27 cellular contexts compared by ENCODE assay signal in the genomic region with DNA sequence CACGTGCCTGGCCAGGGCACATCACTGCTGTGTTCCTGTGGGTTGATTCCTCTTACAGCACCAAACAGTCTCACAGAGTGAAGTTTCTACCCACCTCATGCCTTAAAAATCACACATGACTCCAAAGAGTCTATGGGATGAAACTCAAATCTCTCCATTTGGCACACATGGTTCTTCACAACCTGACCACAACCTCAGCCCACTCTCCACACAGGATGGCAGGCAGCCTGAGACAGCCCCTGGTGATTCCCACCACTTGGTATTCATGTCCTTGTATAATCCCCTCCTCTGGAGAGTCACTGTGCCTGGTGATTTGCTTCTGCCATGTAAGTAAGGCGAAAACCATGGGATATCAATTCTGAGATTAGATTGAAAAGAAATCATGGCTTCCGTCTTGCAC. TPM values are rescaled to one million over a fixed set of nuclear protein-coding genes. Genes with fewer than 3 reads are reported as not detected.
DNase-seq lines count a peak whose midpoint lies in the region; ATAC-seq and TF ChIP-seq lines count a peak whose summit lies in the region.
"Had no signal": no experiment of that assay in that cellular context is flagged by ENCODE, and none has a peak within 500 bp of the region (broad histone marks: within the 10 kb centered on the region; RNA-seq: fewer than 3 reads in every experiment).

No MANE protein-coding gene starts in this region.

- no peak overlapping the region for H3K18ac ChIP-seq in neuronal stem cell (ENCODE audit: low read length)

- no peak overlapping the region for H2BK5ac ChIP-seq in neuronal stem cell (ENCODE audit: low read length)

- no peak overlapping the region for H3K4ac ChIP-seq in neuronal stem cell (ENCODE audit: low read length)

- no peak overlapping the region for H2AK5ac ChIP-seq in neuronal stem cell (ENCODE audit: low read depth, low read length)

- no peak overlapping the region for H3K4me2 ChIP-seq in neuronal stem cell (ENCODE audit: insufficient read depth, low read length, poor library complexity, severe bottlenecking)

- intact Hi-C loops in activated CD4-positive, alpha-beta T cell treated with anti-CD3 and anti-CD28 coated beads, Interleukin-2, amount 10 ng/mL, durations not matched to agents 24 days and 14 days (cut with micrococcal nuclease), result loop anchor here (2.0 kb wide), 1 partner anchor 21 kb away; no protein-coding TSS in a partner anchor
- intact Hi-C loops in activated CD4-positive, alpha-beta T cell treated with anti-CD3 and anti-CD28 coated beads for 36 hours (cut with DNase I, micrococcal nuclease), result no loop called here
- intact Hi-C loops in natural killer cell (cut with micrococcal nuclease), result no loop called here
- intact Hi-C loops in cardiac septum (cut with DNase I), result no loop called here
- intact Hi-C loops in aorta (cut with DNase I), result no loop called here

- no peak overlapping the region for H2BK12ac ChIP-seq in neuronal stem cell (ENCODE audit: low read length)

- H3K27me3 ChIP-seq in neuronal stem cell (ENCODE audit: control insufficient read depth in 3 of 3, insufficient read depth in 3 of 3, low read depth in 1 of 3, low read length in 3 of 3), result no peaks in the 10 kb centered on the region
- no peaks in the 10 kb centered on the region for H3K27me3 ChIP-seq in aorta (ENCODE audit: control insufficient read depth in 1 of 2, insufficient read depth in 2 of 2, low read length in 1 of 2)

- H4K91ac ChIP-seq in neuronal stem cell (ENCODE audit: low read depth, low read length, poor library complexity), result no peak overlapping the region

- peak overlapping the region; percentile 27 for H2BK15ac ChIP-seq in neuronal stem cell (ENCODE audit: low read length)

- no peak overlapping the region for H2AFZ ChIP-seq in neuronal stem cell (ENCODE audit: low read length)
- H2AFZ ChIP-seq: GM23248 had no signal

- no CpG with 5 or more reads among the region's 3 CpGs for WGBS in neuronal stem cell (ENCODE audit: extremely low coverage in 2 of 2, insufficient read length in 2 of 2, insufficient replicate concordance in 1 of 2), 2 donors
- WGBS in aorta, 2 donors, result 96% methylated on average over 3 of the region's 3 CpGs

- no peaks in the 10 kb centered on the region for H3K79me1 ChIP-seq in neuronal stem cell (ENCODE audit: low read depth, low read length)

- no peak for TF ChIP-seq CTCF in natural killer cell (IDR thresholded peaks at IDR 0.05)

- H3K27ac Mint-ChIP-seq in activated CD4-positive, alpha-beta T cell treated with anti-CD3 and anti-CD28 coated beads, Interleukin-2, amount 10 ng/mL, durations not matched to agents 24 days and 14 days, result peak overlapping the region; percentile 64
- H3K27ac Mint-ChIP-seq in activated CD4-positive, alpha-beta T cell treated with anti-CD3 and anti-CD28 coated beads for 36 hours, result no peak overlapping the region
- H3K27ac Mint-ChIP-seq in natural killer cell treated with Interleukin-12 subunit alpha and Interleukin-12 subunit beta and Interleukin-15 and Interleukin-18, amount 100 ng/mL, for 72 hours, result peak overlapping the region in 1 of 2 donors; percentile 73
- H3K27ac Mint-ChIP-seq in natural killer cell, result no peak overlapping the region
- H3K27ac Mint-ChIP-seq: CD8-positive, alpha-beta T cell; H9; HFFc6 had no signal

- POLR2A ChIA-PET in activated CD4-positive, alpha-beta T cell treated with anti-CD3 and anti-CD28 coated beads for 36 hours (lab: Charles Lee), result no interaction called here

- peaks cover 4% of the 10 kb centered on the region for H3K36me3 Mint-ChIP-seq in activated CD4-positive, alpha-beta T cell treated with anti-CD3 and anti-CD28 coated beads, Interleukin-2, amount 10 ng/mL, durations not matched to agents 24 days and 14 days (ENCODE audit: low read depth)
- peaks cover 9% of the 10 kb centered on the region for H3K36me3 Mint-ChIP-seq in activated CD4-positive, alpha-beta T cell treated with anti-CD3 and anti-CD28 coated beads for 36 hours (ENCODE audit: low read depth)
- H3K36me3 Mint-ChIP-seq in natural killer cell treated with Interleukin-12 subunit alpha and Interleukin-12 subunit beta and Interleukin-15 and Interleukin-18, amount 100 ng/mL, for 72 hours, result no peaks in the 10 kb centered on the region
- H3K36me3 Mint-ChIP-seq in natural killer cell, result no peaks in the 10 kb centered on the region
- H3K36me3 Mint-ChIP-seq: CD8-positive, alpha-beta T cell had no signal

- H3K4me1 ChIP-seq in neuronal stem cell (ENCODE audit: control insufficient read depth in 2 of 2, insufficient read depth in 1 of 2, low read depth in 1 of 2, low read length in 2 of 2), result peaks cover 0 to 8% of the 10 kb centered on the region in 2 donors
- H3K4me1 ChIP-seq in aorta (ENCODE audit: control insufficient read depth in 1 of 2, insufficient read depth in 2 of 2, low read length in 2 of 2), result no peaks in the 10 kb centered on the region

- H4K8ac ChIP-seq in neuronal stem cell (ENCODE audit: low read depth, low read length), result no peak overlapping the region

- H3K27ac ChIP-seq in neuronal stem cell (replicated peaks; ENCODE audit: low read length) (no peak overlapping the region), aorta (ENCODE audit: low read depth in 1 of 2, low read length in 2 of 2) (no peak overlapping the region)
- H3K27ac ChIP-seq: 22Rv1 had no signal

- H3K36me3 ChIP-seq in neuronal stem cell (replicated peaks in 1 of 2; ENCODE audit: control insufficient read depth in 2 of 2, insufficient read depth in 2 of 2, low read length in 2 of 2) (no peaks in the 10 kb centered on the region), aorta (ENCODE audit: control insufficient read depth in 1 of 2, insufficient read depth in 2 of 2, low read length in 1 of 2) (no peaks in the 10 kb centered on the region)

- no peak for ATAC-seq in activated CD4-positive, alpha-beta T cell treated with anti-CD3 and anti-CD28 coated beads for 36 hours
- peak in 1 of 2 donors; percentile 74 for ATAC-seq in natural killer cell treated with Interleukin-12 subunit alpha and Interleukin-12 subunit beta and Interleukin-15 and Interleukin-18, amount 100 ng/mL, for 72 hours
- no peak for ATAC-seq in natural killer cell
- ATAC-seq in aorta (ENCODE audit: low FRiP score), result no peak
- ATAC-seq in GM18870 (IDR thresholded peaks at IDR 0.05; ENCODE audit: unreplicated experiment), result no peak
- ATAC-seq: CD8-positive, alpha-beta T cell; K562; Panc1 had no signal

- H3K9me3 Mint-ChIP-seq in activated CD4-positive, alpha-beta T cell treated with anti-CD3 and anti-CD28 coated beads, Interleukin-2, amount 10 ng/mL, durations not matched to agents 24 days and 14 days, result no peaks in the 10 kb centered on the region
- peaks cover 3% of the 10 kb centered on the region for H3K9me3 Mint-ChIP-seq in activated CD4-positive, alpha-beta T cell treated with anti-CD3 and anti-CD28 coated beads for 36 hours (ENCODE audit: low read depth)
- H3K9me3 Mint-ChIP-seq in natural killer cell treated with Interleukin-12 subunit alpha and Interleukin-12 subunit beta and Interleukin-15 and Interleukin-18, amount 100 ng/mL, for 72 hours, result peaks cover 7% of the 10 kb centered on the region
- H3K9me3 Mint-ChIP-seq in natural killer cell, result no peaks in the 10 kb centered on the region
- H3K9me3 Mint-ChIP-seq: CD8-positive, alpha-beta T cell; H9; HFFc6 had no signal

- no peak for DNase-seq in activated CD4-positive, alpha-beta T cell treated with anti-CD3 and anti-CD28 coated beads, Interleukin-2, amount 10 ng/mL, durations not matched to agents 24 days and 14 days
- no peak for DNase-seq in activated CD4-positive, alpha-beta T cell treated with anti-CD3 and anti-CD28 coated beads for 36 hours
- peak; percentile 65 for DNase-seq in natural killer cell treated with Interleukin-12 subunit alpha and Interleukin-12 subunit beta and Interleukin-15 and Interleukin-18, amount 100 ng/mL, for 72 hours (ENCODE audit: low spot score)
- DNase-seq in natural killer cell (no peak), neuronal stem cell (ENCODE audit: low spot score) (no peak), cardiac septum (ENCODE audit: low spot score) (no peak), aorta (no peak)
- DNase-seq: C1 segment of cervical spinal cord; CD8-positive, alpha-beta T cell; DND-41; GM23248; H9; HFFc6; MM.1S; NCI-H1048; NCI-H1436; NCI-H1930; NCI-H226; NCI-H524; NCI-H774; NK-92 treated with Interleukin-12 subunit alpha and Interleukin-12 subunit beta, amount 100 ng/mL, for 24 hours; SIG-M5 had no signal

- H3K23ac ChIP-seq in neuronal stem cell (ENCODE audit: low read depth, low read length, poor library complexity), result no peak overlapping the region

- H3K9me3 ChIP-seq in neuronal stem cell (replicated peaks in 1 of 2; ENCODE audit: control insufficient read depth in 2 of 2, insufficient read depth in 1 of 2, low read depth in 1 of 2, low read length in 2 of 2), result no peaks in the 10 kb centered on the region
- H3K9me3 ChIP-seq in aorta (ENCODE audit: control insufficient read depth, low read length), result no peaks in the 10 kb centered on the region

- no peak overlapping the region for H3K4me3 Mint-ChIP-seq in activated CD4-positive, alpha-beta T cell treated with anti-CD3 and anti-CD28 coated beads, Interleukin-2, amount 10 ng/mL, durations not matched to agents 24 days and 14 days
- no peak overlapping the region for H3K4me3 Mint-ChIP-seq in activated CD4-positive, alpha-beta T cell treated with anti-CD3 and anti-CD28 coated beads for 36 hours
- peak overlapping the region; percentile 18 for H3K4me3 Mint-ChIP-seq in natural killer cell treated with Interleukin-12 subunit alpha and Interleukin-12 subunit beta and Interleukin-15 and Interleukin-18, amount 100 ng/mL, for 72 hours
- no peak overlapping the region for H3K4me3 Mint-ChIP-seq in natural killer cell
- H3K4me3 Mint-ChIP-seq: CD8-positive, alpha-beta T cell; H9; HFFc6 had no signal

- H3K4me1 Mint-ChIP-seq in activated CD4-positive, alpha-beta T cell treated with anti-CD3 and anti-CD28 coated beads, Interleukin-2, amount 10 ng/mL, durations not matched to agents 24 days and 14 days, result peaks cover 48% of the 10 kb centered on the region
- peaks cover 52% of the 10 kb centered on the region for H3K4me1 Mint-ChIP-seq in activated CD4-positive, alpha-beta T cell treated with anti-CD3 and anti-CD28 coated beads for 36 hours
- H3K4me1 Mint-ChIP-seq in natural killer cell treated with Interleukin-12 subunit alpha and Interleukin-12 subunit beta and Interleukin-15 and Interleukin-18, amount 100 ng/mL, for 72 hours (ENCODE audit: low read depth in 2 of 2), result peaks cover 37 to 50% of the 10 kb centered on the region in 2 donors
- peaks cover 22 to 30% of the 10 kb centered on the region in 2 donors for H3K4me1 Mint-ChIP-seq in natural killer cell

- H2BK120ac ChIP-seq in neuronal stem cell (ENCODE audit: low read depth, low read length), result no peak overlapping the region

- CTCF ChIA-PET in activated CD4-positive, alpha-beta T cell treated with anti-CD3 and anti-CD28 coated beads for 36 hours (lab: Charles Lee), result interaction anchor here (1.2 to 1.8 kb wide), 2 partner anchors 10 to 434 kb away, joined by 4 to 5 read pairs; no protein-coding TSS in a partner anchor

- H3K14ac ChIP-seq in neuronal stem cell (ENCODE audit: low read length), result no peak overlapping the region

- H3K4me3 ChIP-seq in neuronal stem cell (ENCODE audit: low read length in 2 of 2), result no peak overlapping the region
- H3K4me3 ChIP-seq in aorta (ENCODE audit: low read length in 2 of 2), result no peak overlapping the region
- H3K4me3 ChIP-seq: GM12878, GM23248, K562 had no signal

- no peaks in the 10 kb centered on the region for H3K27me3 Mint-ChIP-seq in activated CD4-positive, alpha-beta T cell treated with anti-CD3 and anti-CD28 coated beads, Interleukin-2, amount 10 ng/mL, durations not matched to agents 24 days and 14 days
- peaks cover 2% of the 10 kb centered on the region for H3K27me3 Mint-ChIP-seq in activated CD4-positive, alpha-beta T cell treated with anti-CD3 and anti-CD28 coated beads for 36 hours
- no peaks in the 10 kb centered on the region for H3K27me3 Mint-ChIP-seq in natural killer cell treated with Interleukin-12 subunit alpha and Interleukin-12 subunit beta and Interleukin-15 and Interleukin-18, amount 100 ng/mL, for 72 hours
- H3K27me3 Mint-ChIP-seq in natural killer cell (ENCODE audit: low read depth in 2 of 2), result no peaks in the 10 kb centered on the region

- H3K9ac ChIP-seq in neuronal stem cell (ENCODE audit: low read depth, low read length, poor library complexity), result no peak overlapping the region
- H3K9ac ChIP-seq: GM23248 had no signal

RNA-seq across cellular contexts. Expression of a gene that starts 46.2 kb away (rescaled TPM):
- 176 and 184 TPM in 2 replicates for total RNA-seq in activated CD4-positive, alpha-beta T cell treated with anti-CD3 and anti-CD28 coated beads, Interleukin-2, amount 10 ng/mL, durations not matched to agents 24 days and 14 days
- total RNA-seq in activated CD4-positive, alpha-beta T cell treated with anti-CD3 and anti-CD28 coated beads for 36 hours, result 100 to 1,000 TPM in 1 of 2 experiments, 10 to 100 TPM in 1; 89.6 to 108 TPM
- total RNA-seq in natural killer cell treated with Interleukin-12 subunit alpha and Interleukin-12 subunit beta and Interleukin-15 and Interleukin-18, amount 100 ng/mL, for 72 hours, result 1,000 to 10,000 TPM in 1 of 2 donors, 100 to 1,000 TPM in 1; 206 to 1,155 TPM
- total RNA-seq in natural killer cell (100 to 1,000 TPM; 157 to 197 (median 158) TPM), cardiac septum (208 TPM), aorta (100 to 1,000 TPM; 105 to 213 TPM)
- polyA plus RNA-seq in neuronal stem cell (2013, experiment 1 of 2), result 20.2 TPM
- 18.1 TPM for polyA plus RNA-seq in neuronal stem cell (2013, experiment 2 of 2)
- 10 to 100 TPM; 56.1 to 83.8 TPM for polyA plus RNA-seq in aorta
